In the genomic region with DNA sequence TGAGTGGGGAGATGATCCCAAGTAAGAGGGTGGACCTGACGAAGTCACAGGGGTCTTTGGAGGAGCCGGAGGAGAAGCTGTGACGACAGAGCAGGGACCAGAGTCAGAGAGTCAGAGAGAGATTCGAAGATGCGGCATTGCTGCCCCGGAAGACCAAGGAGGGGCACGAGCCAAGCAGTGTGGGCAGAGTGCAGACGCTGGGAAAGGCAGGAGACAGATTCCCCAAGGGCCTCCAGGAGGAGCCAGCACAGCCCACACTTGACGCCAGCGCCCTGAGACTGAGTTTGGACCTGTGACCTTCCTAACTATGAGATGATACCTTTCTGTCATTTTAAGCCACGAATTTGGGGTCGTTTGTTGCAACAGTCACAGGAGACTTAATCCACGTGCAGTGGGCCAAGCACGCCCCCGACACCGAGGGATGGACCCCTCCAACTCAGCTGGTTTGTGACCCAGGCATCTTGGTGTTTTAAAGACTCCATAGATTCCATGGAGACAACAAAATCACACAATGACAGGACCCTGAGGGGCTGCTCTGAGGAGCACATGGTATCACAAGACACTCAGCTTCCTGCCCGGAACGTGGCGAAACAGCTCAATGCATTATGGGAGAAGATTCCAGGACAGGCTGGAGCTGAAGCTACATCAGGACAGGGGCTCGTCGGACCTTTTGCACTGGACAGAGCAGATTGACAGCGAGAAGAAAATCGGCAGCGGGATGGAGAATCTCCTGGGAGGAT, we compare ENCODE assay signal across 16 cellular contexts. TPM values are rescaled to one million over a fixed set of nuclear protein-coding genes. Genes with fewer than 3 reads are reported as not detected.
"Had no signal": no experiment of that assay in that cellular context is flagged by ENCODE, and none has a peak within 500 bp of the region (broad histone marks: within the 10 kb centered on the region; RNA-seq: fewer than 3 reads in every experiment).

No MANE protein-coding gene starts in this region.

- DNase-seq: activated CD4-positive, CD25-positive, alpha-beta regulatory T cell treated with anti-CD3 and anti-CD28 coated beads, Interleukin-2, amount 50 U/mL, for 72 hours; activated effector memory CD4-positive, alpha-beta T cell treated with anti-CD3 and anti-CD28 coated beads, Interleukin-2, amount 50 U/mL, for 16 hours; amygdala; body of pancreas; central memory CD4-positive, alpha-beta T cell; esophagus squamous epithelium; ovary; stimulated activated CD4-positive, alpha-beta T cell treated with anti-CD3 and anti-CD28 coated beads, Interleukin-1b, Interleukin-23, amount 100 ng/mL, for 48 hours; T1000 had no signal

- H3K4me3 Mint-ChIP-seq: neural crest cell had no signal

- H3K9me3 ChIP-seq: body of pancreas, esophagus squamous epithelium, ovary had no signal

- H3K36me3 ChIP-seq: esophagus squamous epithelium, ovary had no signal

- H3K4me3 ChIP-seq: body of pancreas, coronary artery, esophagus squamous epithelium, ovary had no signal

- ATAC-seq: activated naive CD4-positive, alpha-beta T cell treated with anti-CD3 and anti-CD28 coated beads, Interleukin-2, amount 50 U/mL, for 72 hours; body of pancreas; sciatic nerve had no signal

- H3K27me3 ChIP-seq: body of pancreas, ovary had no signal

- H3K27ac ChIP-seq: body of pancreas, coronary artery, esophagus squamous epithelium, ovary had no signal

- H3K4me1 Mint-ChIP-seq: neural crest cell had no signal

RNA-seq across cellular contexts. Expression of a gene that starts 11.0 kb away (rescaled TPM):
- total RNA-seq: activated naive CD4-positive, alpha-beta T cell treated with anti-CD3 and anti-CD28 coated beads, Interleukin-2, amount 50 U/mL, for 72 hours; endothelial cell of umbilical vein; esophagus squamous epithelium; fibroblast of villous mesenchyme; lower leg skin; neural crest cell; sciatic nerve had no signal
- polyA plus RNA-seq: endothelial cell of umbilical vein, ovary had no signal

RNA-seq across cellular contexts. Expression of a gene that starts 18.5 kb away (rescaled TPM):
- total RNA-seq: endothelial cell of umbilical vein, fibroblast of villous mesenchyme, neural crest cell, sciatic nerve had no signal
- polyA plus RNA-seq: endothelial cell of umbilical vein had no signal

RNA-seq across cellular contexts. Expression of a gene that starts 26.3 kb away (rescaled TPM):
- total RNA-seq: endothelial cell of umbilical vein, fibroblast of villous mesenchyme, neural crest cell had no signal
- polyA plus RNA-seq: endothelial cell of umbilical vein had no signal

RNA-seq across cellular contexts. Expression of a gene that starts 26.6 kb away (rescaled TPM):
- total RNA-seq: activated naive CD4-positive, alpha-beta T cell treated with anti-CD3 and anti-CD28 coated beads, Interleukin-2, amount 50 U/mL, for 72 hours; endothelial cell of umbilical vein; fibroblast of villous mesenchyme; lower leg skin; neural crest cell; sciatic nerve had no signal
- polyA plus RNA-seq: endothelial cell of umbilical vein, ovary had no signal
